ENCODE assay signal across 8 cellular contexts in genomic region chr17:1865252-1866037, GRCh38. TPM values are rescaled to one million over a fixed set of nuclear protein-coding genes. Genes with fewer than 3 reads are reported as not detected.
DNase-seq lines count a peak whose midpoint lies in the region; ATAC-seq, FAIRE-seq and TF ChIP-seq lines count a peak whose summit lies in the region.
"Had no signal": no experiment of that assay in that cellular context is flagged by ENCODE, and none has a peak within 500 bp of the region (broad histone marks: within the 10 kb centered on the region; RNA-seq: fewer than 3 reads in every experiment).

No MANE protein-coding gene starts in this region.

- H3K4me1 Mint-ChIP-seq in activated B cell treated with CpG ODN at 0.5 μM for 24 hours = no peaks in the 10 kb centered on the region
- peaks cover 12% of the 10 kb centered on the region for H3K4me1 Mint-ChIP-seq in endodermal cell

- H3K36me3 Mint-ChIP-seq in activated B cell treated with CpG ODN at 0.5 μM for 24 hours (ENCODE audit: low read depth) = peaks cover 29% of the 10 kb centered on the region
- peaks cover 47% of the 10 kb centered on the region for H3K36me3 Mint-ChIP-seq in endodermal cell (ENCODE audit: low read depth)

- H3K4me3 ChIP-seq in endodermal cell (ENCODE audit: low read length) (no peak overlapping the region), pancreas (no peak overlapping the region)

- no peaks in the 10 kb centered on the region for H3K27me3 ChIP-seq in endodermal cell (ENCODE audit: control insufficient read depth, insufficient read depth, low read length, poor library complexity, severe bottlenecking)
- no peaks in the 10 kb centered on the region for H3K27me3 ChIP-seq in pancreas

- CTCF ChIA-PET in activated B cell treated with CpG ODN at 0.5 μM for 24 hours (lab: Charles Lee) = interaction anchor here (0.6 to 3.9 kb wide), 17 partner anchors 9 to 417 kb away, joined by 3 to 45 read pairs (median 4); no protein-coding TSS in a partner anchor

- H3K9ac ChIP-seq in endodermal cell (ENCODE audit: extremely low read depth, low read length, poor library complexity, severe bottlenecking) = no peak overlapping the region

- H3K9me3 ChIP-seq in endodermal cell (ENCODE audit: control insufficient read depth, low read length) (no peaks in the 10 kb centered on the region), pancreas (no peaks in the 10 kb centered on the region)

- TF ChIP-seq CTCF in GM10266 (IDR thresholded peaks at IDR 0.05; ENCODE audit: control insufficient read depth, insufficient read depth, low read depth, missing control alignments) = peak; percentile 54
- TF ChIP-seq CTCF in activated B cell treated with CpG ODN at 0.5 μM for 24 hours (IDR thresholded peaks at IDR 0.05) = peak; percentile 63
- TF ChIP-seq CTCF in endodermal cell (conservative IDR thresholded peaks at IDR 0.05) = peak; percentile 84
- TF ChIP-seq CTCF in pancreas (IDR thresholded peaks at IDR 0.05) = peak; percentile 20 to 62 (median 41)

- WGBS in endodermal cell (ENCODE audit: insufficient coverage in 1 of 2, insufficient read length in 1 of 2), 2 experiments = 71 to 76% methylated on average over 10 to 14 of the region's 17 CpGs
- WGBS in pancreas, 2 donors = 52 to 57% methylated on average over 17 of the region's 17 CpGs

- DNase-seq in GM10266 (ENCODE audit: extremely low spot score) = peak; percentile 47
- peak; percentile 57 for DNase-seq in NAMALWA (ENCODE audit: low spot score)
- DNase-seq in activated B cell treated with CpG ODN at 0.5 μM for 24 hours = no peak
- peak; percentile 78 for DNase-seq in endodermal cell
- DNase-seq in pancreas = peak in 3 of 6 donors; percentile 11 to 41 (median 20)
- no peak for DNase-seq in posterior cingulate gyrus

- peaks cover 34% of the 10 kb centered on the region for H3K36me3 ChIP-seq in endodermal cell (ENCODE audit: control insufficient read depth, insufficient read depth, low read length)
- H3K36me3 ChIP-seq in pancreas = no peaks in the 10 kb centered on the region

- intact Hi-C loops in activated B cell treated with CpG ODN at 0.5 μM for 24 hours (cut with micrococcal nuclease) = loop anchor here (1.0 to 10.0 kb wide), 4 partner anchors 73 to 301 kb away; partner anchors contain the start of gene PITPNA
- intact Hi-C loops in pancreas (cut with DNase I) = loop anchor here in 1 of 3 donors (10.0 kb wide), 1 partner anchor 141 kb away; the partner anchor contains the start of gene WDR81
- intact Hi-C loops in posterior cingulate gyrus (cut with DNase I) = no loop called here

- H3K27me3 Mint-ChIP-seq in activated B cell treated with CpG ODN at 0.5 μM for 24 hours (no peaks in the 10 kb centered on the region), endodermal cell (ENCODE audit: insufficient read depth) (no peaks in the 10 kb centered on the region)

- H3K27ac Mint-ChIP-seq in activated B cell treated with CpG ODN at 0.5 μM for 24 hours = no peak overlapping the region
- H3K27ac Mint-ChIP-seq in endodermal cell = no peak overlapping the region
- H3K27ac Mint-ChIP-seq: activated naive CD4-positive, alpha-beta T cell treated with anti-CD3 and anti-CD28 coated beads, Interleukin-2, amount 50 U/mL, for 72 hours had no signal

- POLR2A ChIA-PET in activated B cell treated with CpG ODN at 0.5 μM for 24 hours (lab: Charles Lee) = interaction anchor here (0.6 to 1.6 kb wide), 4 partner anchors 144 to 202 kb away, joined by 3 to 11 read pairs (median 3); no protein-coding TSS in a partner anchor

- H3K27ac ChIP-seq in endodermal cell (ENCODE audit: low read depth, low read length) = no peak overlapping the region
- no peak overlapping the region for H3K27ac ChIP-seq in pancreas

- peak; percentile 63 for FAIRE-seq in pancreas (lab: Jason Lieb, UNC)

- H3K4me1 ChIP-seq in endodermal cell (ENCODE audit: control insufficient read depth, insufficient read depth, low read length) (no peaks in the 10 kb centered on the region), pancreas (no peaks in the 10 kb centered on the region)

- no peaks in the 10 kb centered on the region for H3K9me3 Mint-ChIP-seq in activated B cell treated with CpG ODN at 0.5 μM for 24 hours
- H3K9me3 Mint-ChIP-seq in endodermal cell = no peaks in the 10 kb centered on the region
- H3K9me3 Mint-ChIP-seq: activated naive CD4-positive, alpha-beta T cell treated with anti-CD3 and anti-CD28 coated beads, Interleukin-2, amount 50 U/mL, for 72 hours had no signal

- H3K4me3 Mint-ChIP-seq in activated B cell treated with CpG ODN at 0.5 μM for 24 hours (no peak overlapping the region), endodermal cell (no peak overlapping the region)

- ATAC-seq in activated B cell treated with CpG ODN at 0.5 μM for 24 hours (ENCODE audit: low read depth) (peak; percentile 42), pancreas (peak in 3 of 4 donors; percentile 81 to 82 (median 81)), HG03039 (IDR thresholded peaks at IDR 0.05; ENCODE audit: unreplicated experiment) (no peak)

RNA-seq across cellular contexts. Expression of gene RPA1, which starts 35.6 kb away (rescaled TPM):
- 99.8 and 109 TPM in 2 replicates for total RNA-seq in activated B cell treated with CpG ODN at 0.5 μM for 24 hours
- total RNA-seq in endodermal cell = 100 to 1,000 TPM; 190 to 249 TPM
- polyA plus RNA-seq in endodermal cell (2013, experiment 1 of 2) = 89.8 TPM
- polyA plus RNA-seq in endodermal cell (2013, experiment 2 of 2) = 80.9 TPM
- total RNA-seq in pancreas = 10 to 100 TPM; 34.7 to 43.9 (median 39.1) TPM
- 10 to 100 TPM in 1 of 2 donors, 1 to 10 TPM in 1; 6.5 to 17.0 TPM for polyA plus RNA-seq in pancreas

RNA-seq across cellular contexts. Expression of gene SMYD4, which starts 35.7 kb away (rescaled TPM):
- total RNA-seq in activated B cell treated with CpG ODN at 0.5 μM for 24 hours = 19.9 and 21.8 TPM in 2 replicates
- 10 to 100 TPM; 31.6 to 36.8 TPM for total RNA-seq in endodermal cell
- polyA plus RNA-seq in endodermal cell (2013, experiment 1 of 2) = 15.1 TPM
- polyA plus RNA-seq in endodermal cell (2013, experiment 2 of 2) = 13.0 TPM
- 1 to 10 TPM; 5.0 to 8.9 (median 6.9) TPM for total RNA-seq in pancreas
- 1 to 10 TPM; 4.0 to 4.7 TPM for polyA plus RNA-seq in pancreas

Comparison
In these comparisons a context has a peak if more than half of its experiments do, and no peak if none do; other contexts are left out.
1. DNase-seq: peak in GM10266 (single experiment), NAMALWA (single experiment) and endodermal cell (single experiment); none in activated B cell treated with CpG ODN at 0.5 μM for 24 hours (single experiment) and posterior cingulate gyrus (0 of 10).
2. Peak in every context shown above with its lines, with median percentiles within 50 percentile points of each other: CTCF ChIP-seq.